1 cellular context compared by ENCODE assay signal in genomic region chr6:72413884-72414283, GRCh38.
TF ChIP-seq lines count a peak whose summit lies in the region.

No MANE protein-coding gene starts in this region.

TF ChIP-seq in HepG2, 621 proteins besides CTCF, POLR2A, EP300 and RAD21 (continued from another document):
- TF ChIP-seq, protein P1, sequence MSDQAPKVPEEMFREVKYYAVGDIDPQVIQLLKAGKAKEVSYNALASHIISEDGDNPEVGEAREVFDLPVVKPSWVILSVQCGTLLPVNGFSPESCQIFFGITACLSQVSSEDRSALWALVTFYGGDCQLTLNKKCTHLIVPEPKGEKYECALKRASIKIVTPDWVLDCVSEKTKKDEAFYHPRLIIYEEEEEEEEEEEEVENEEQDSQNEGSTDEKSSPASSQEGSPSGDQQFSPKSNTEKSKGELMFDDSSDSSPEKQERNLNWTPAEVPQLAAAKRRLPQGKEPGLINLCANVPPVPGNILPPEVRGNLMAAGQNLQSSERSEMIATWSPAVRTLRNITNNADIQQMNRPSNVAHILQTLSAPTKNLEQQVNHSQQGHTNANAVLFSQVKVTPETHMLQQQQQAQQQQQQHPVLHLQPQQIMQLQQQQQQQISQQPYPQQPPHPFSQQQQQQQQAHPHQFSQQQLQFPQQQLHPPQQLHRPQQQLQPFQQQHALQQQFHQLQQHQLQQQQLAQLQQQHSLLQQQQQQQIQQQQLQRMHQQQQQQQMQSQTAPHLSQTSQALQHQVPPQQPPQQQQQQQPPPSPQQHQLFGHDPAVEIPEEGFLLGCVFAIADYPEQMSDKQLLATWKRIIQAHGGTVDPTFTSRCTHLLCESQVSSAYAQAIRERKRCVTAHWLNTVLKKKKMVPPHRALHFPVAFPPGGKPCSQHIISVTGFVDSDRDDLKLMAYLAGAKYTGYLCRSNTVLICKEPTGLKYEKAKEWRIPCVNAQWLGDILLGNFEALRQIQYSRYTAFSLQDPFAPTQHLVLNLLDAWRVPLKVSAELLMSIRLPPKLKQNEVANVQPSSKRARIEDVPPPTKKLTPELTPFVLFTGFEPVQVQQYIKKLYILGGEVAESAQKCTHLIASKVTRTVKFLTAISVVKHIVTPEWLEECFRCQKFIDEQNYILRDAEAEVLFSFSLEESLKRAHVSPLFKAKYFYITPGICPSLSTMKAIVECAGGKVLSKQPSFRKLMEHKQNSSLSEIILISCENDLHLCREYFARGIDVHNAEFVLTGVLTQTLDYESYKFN (CRISPR knock-in tag; conservative IDR thresholded peaks at IDR 0.05) = peak; percentile 51
- 0 out of 2 replicates have a peak, but pooled peaks have one; percentile 34 for TF ChIP-seq HNF4G (IDR thresholded peaks at IDR 0.05; ENCODE audit: borderline replicate concordance, low read depth, low read length)
- TF ChIP-seq HNF4G (CRISPR knock-in tag; IDR thresholded peaks at IDR 0.05; ENCODE audit: borderline replicate concordance, low read depth) = peak; percentile 53; the same call in 1 of the 2 replicates
- 0 out of 2 replicates have a peak, but pooled peaks have one; percentile 39 for TF ChIP-seq MLX (CRISPR knock-in tag; IDR thresholded peaks at IDR 0.05)
- no peak for TF ChIP-seq FOXA1 (IDR thresholded peaks at IDR 0.05)
- peak; percentile 71 for TF ChIP-seq FOXA1 (CRISPR knock-in tag; IDR thresholded peaks at IDR 0.05)
- TF ChIP-seq NFKB2 (CRISPR knock-in tag; IDR thresholded peaks at IDR 0.05; ENCODE audit: borderline replicate concordance) = no peak
- peak; percentile 63 for TF ChIP-seq GABPB1 (CRISPR knock-in tag; IDR thresholded peaks at IDR 0.05)
- peak; percentile 49; the same call in 1 of the 2 replicates for TF ChIP-seq SAP130 (CRISPR knock-in tag; IDR thresholded peaks at IDR 0.05; ENCODE audit: low read depth)
- no peak for TF ChIP-seq ZSCAN30 (CRISPR knock-in tag; IDR thresholded peaks at IDR 0.05)
- TF ChIP-seq SOX13 (IDR thresholded peaks at IDR 0.05) = no peak
- TF ChIP-seq SOX13 (CRISPR knock-in tag; conservative IDR thresholded peaks at IDR 0.05 in 1 of 2, IDR thresholded peaks at IDR 0.05 in 1 of 2) = peak in 1 of 2 experiments; percentile 27; a peak in 1 of 4 replicates
- TF ChIP-seq, protein P2, sequence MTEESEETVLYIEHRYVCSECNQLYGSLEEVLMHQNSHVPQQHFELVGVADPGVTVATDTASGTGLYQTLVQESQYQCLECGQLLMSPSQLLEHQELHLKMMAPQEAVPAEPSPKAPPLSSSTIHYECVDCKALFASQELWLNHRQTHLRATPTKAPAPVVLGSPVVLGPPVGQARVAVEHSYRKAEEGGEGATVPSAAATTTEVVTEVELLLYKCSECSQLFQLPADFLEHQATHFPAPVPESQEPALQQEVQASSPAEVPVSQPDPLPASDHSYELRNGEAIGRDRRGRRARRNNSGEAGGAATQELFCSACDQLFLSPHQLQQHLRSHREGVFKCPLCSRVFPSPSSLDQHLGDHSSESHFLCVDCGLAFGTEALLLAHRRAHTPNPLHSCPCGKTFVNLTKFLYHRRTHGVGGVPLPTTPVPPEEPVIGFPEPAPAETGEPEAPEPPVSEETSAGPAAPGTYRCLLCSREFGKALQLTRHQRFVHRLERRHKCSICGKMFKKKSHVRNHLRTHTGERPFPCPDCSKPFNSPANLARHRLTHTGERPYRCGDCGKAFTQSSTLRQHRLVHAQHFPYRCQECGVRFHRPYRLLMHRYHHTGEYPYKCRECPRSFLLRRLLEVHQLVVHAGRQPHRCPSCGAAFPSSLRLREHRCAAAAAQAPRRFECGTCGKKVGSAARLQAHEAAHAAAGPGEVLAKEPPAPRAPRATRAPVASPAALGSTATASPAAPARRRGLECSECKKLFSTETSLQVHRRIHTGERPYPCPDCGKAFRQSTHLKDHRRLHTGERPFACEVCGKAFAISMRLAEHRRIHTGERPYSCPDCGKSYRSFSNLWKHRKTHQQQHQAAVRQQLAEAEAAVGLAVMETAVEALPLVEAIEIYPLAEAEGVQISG (CRISPR knock-in tag; IDR thresholded peaks at IDR 0.05) = 0 out of 2 replicates have a peak, but pooled peaks have one; percentile 23
- peak; percentile 83 for TF ChIP-seq FOXA3 (CRISPR knock-in tag; IDR thresholded peaks at IDR 0.05)
- no peak for TF ChIP-seq RFXANK (CRISPR knock-in tag; IDR thresholded peaks at IDR 0.05)
- TF ChIP-seq SP5 (CRISPR knock-in tag; IDR thresholded peaks at IDR 0.05; ENCODE audit: borderline replicate concordance, low read depth) = 0 out of 2 replicates have a peak, but pooled peaks have one; percentile 22
- TF ChIP-seq BHLHE40 (IDR thresholded peaks at IDR 0.05; ENCODE audit: low read length) = peak; percentile 96
- TF ChIP-seq HDAC2 (CRISPR knock-in tag; IDR thresholded peaks at IDR 0.05) = no peak
- TF ChIP-seq FOXK1 (CRISPR knock-in tag; IDR thresholded peaks at IDR 0.05; ENCODE audit: borderline replicate concordance, low read depth) = peak; percentile 60; the same call in 1 of the 2 replicates
- no peak for TF ChIP-seq KLF13 (CRISPR knock-in tag; IDR thresholded peaks at IDR 0.05)
- TF ChIP-seq SALL1 (CRISPR knock-in tag; IDR thresholded peaks at IDR 0.05) = peak; percentile 35; the same call in 1 of the 2 replicates
- peak; percentile 52; the same call in 1 of the 2 replicates for TF ChIP-seq SOX5 (CRISPR knock-in tag; IDR thresholded peaks at IDR 0.05; ENCODE audit: borderline replicate concordance)
- peak; percentile 93 for TF ChIP-seq HNF4A (CRISPR knock-in tag; IDR thresholded peaks at IDR 0.05)
- TF ChIP-seq FOXO1 (CRISPR knock-in tag; IDR thresholded peaks at IDR 0.05) = 0 out of 2 replicates have a peak, but pooled peaks have one; percentile 42
- TF ChIP-seq GABPA (IDR thresholded peaks at IDR 0.05; ENCODE audit: low read depth, low read length) = no peak
- TF ChIP-seq GABPA (CRISPR knock-in tag; IDR thresholded peaks at IDR 0.05; ENCODE audit: low read depth) = peak; percentile 60
- peak; percentile 71 for TF ChIP-seq ARID5B (CRISPR knock-in tag; IDR thresholded peaks at IDR 0.05)
- 0 out of 2 replicates have a peak, but pooled peaks have one; percentile 14 for TF ChIP-seq ZMYM4 (CRISPR knock-in tag; IDR thresholded peaks at IDR 0.05)
- TF ChIP-seq ZNF292 (CRISPR knock-in tag; IDR thresholded peaks at IDR 0.05; ENCODE audit: borderline replicate concordance, low read depth) = peak; percentile 32; the same call in 1 of the 2 replicates
- TF ChIP-seq TFAP4 (IDR thresholded peaks at IDR 0.05; ENCODE audit: borderline replicate concordance, low read depth) = peak; percentile 90
- TF ChIP-seq, protein P3, sequence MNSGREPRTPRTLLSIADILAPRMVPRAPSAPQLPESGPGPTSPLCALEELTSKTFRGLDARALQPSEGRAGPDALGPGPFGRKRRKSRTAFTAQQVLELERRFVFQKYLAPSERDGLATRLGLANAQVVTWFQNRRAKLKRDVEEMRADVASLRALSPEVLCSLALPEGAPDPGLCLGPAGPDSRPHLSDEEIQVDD (CRISPR knock-in tag; IDR thresholded peaks at IDR 0.05; ENCODE audit: borderline replicate concordance) = no peak
- TF ChIP-seq MIER2 (CRISPR knock-in tag; IDR thresholded peaks at IDR 0.05) = no peak
- peak; percentile 49; the same call in 1 of the 2 replicates for TF ChIP-seq GATAD2A (CRISPR knock-in tag; IDR thresholded peaks at IDR 0.05)
- no peak for TF ChIP-seq ZNF674 (CRISPR knock-in tag; IDR thresholded peaks at IDR 0.05; ENCODE audit: low read depth)
- peak; percentile 79; the same call in 1 of the 2 replicates for TF ChIP-seq SIX4 (CRISPR knock-in tag; IDR thresholded peaks at IDR 0.05)
- TF ChIP-seq ZNF644 (CRISPR knock-in tag; IDR thresholded peaks at IDR 0.05; ENCODE audit: low read depth) = 0 out of 2 replicates have a peak, but pooled peaks have one; percentile 40
- TF ChIP-seq SRSF4 (IDR thresholded peaks at IDR 0.05; ENCODE audit: low read depth, low read length, poor library complexity, severe bottlenecking) = no peak
- peak; percentile 75; the same call in 1 of the 2 replicates for TF ChIP-seq ZNF12 (CRISPR knock-in tag; IDR thresholded peaks at IDR 0.05)
- TF ChIP-seq NFYC (CRISPR knock-in tag; IDR thresholded peaks at IDR 0.05) = 0 out of 2 replicates have a peak, but pooled peaks have one; percentile 10
- peak; percentile 53 for TF ChIP-seq FOSL2 (CRISPR knock-in tag; IDR thresholded peaks at IDR 0.05)
- no peak for TF ChIP-seq SOX6 (IDR thresholded peaks at IDR 0.05)
- TF ChIP-seq SOX6 (CRISPR knock-in tag; IDR thresholded peaks at IDR 0.05) = peak; percentile 41
- TF ChIP-seq BCL6 (CRISPR knock-in tag; IDR thresholded peaks at IDR 0.05) = 0 out of 2 replicates have a peak, but pooled peaks have one; percentile 9
- TF ChIP-seq NFYB (CRISPR knock-in tag; IDR thresholded peaks at IDR 0.05) = peak; percentile 45; the same call in 1 of the 2 replicates
- no peak for TF ChIP-seq BATF2 (CRISPR knock-in tag; IDR thresholded peaks at IDR 0.05)
